Comparison of ENCODE assay signal across 8 cellular contexts in genomic region chr15:32536507-32537172, GRCh38. TPM values are rescaled to one million over a fixed set of nuclear protein-coding genes. Genes with fewer than 3 reads are reported as not detected.
DNase-seq lines count a peak whose midpoint lies in the region; ATAC-seq and TF ChIP-seq lines count a peak whose summit lies in the region.
"Not testable (repeated sequence)": the region's sequence is repeated elsewhere in the genome, so short reads cannot be mapped to it uniquely, and the experiment has no call there.

No MANE protein-coding gene starts in this region.

- not testable (repeated sequence) for H3K9me3 ChIP-seq in MG63; left lung; skeletal muscle satellite cell (replicated peaks; ENCODE audit: low read length); upper lobe of left lung

- H3K27me3 ChIP-seq in MG63; left lung; skeletal muscle satellite cell (ENCODE audit: control insufficient read depth, insufficient read depth, low read length); upper lobe of left lung: not testable (repeated sequence)

- H3K36me3 ChIP-seq in MG63; left lung; skeletal muscle satellite cell (ENCODE audit: insufficient read depth, low read length); upper lobe of left lung: not testable (repeated sequence)

- ATAC-seq in GM18858 (IDR thresholded peaks at IDR 0.05; ENCODE audit: unreplicated experiment): peak; percentile 69
- peak; percentile 98 for ATAC-seq in HG02798 (IDR thresholded peaks at IDR 0.05; ENCODE audit: poor library complexity, unreplicated experiment)
- ATAC-seq in left lung: peak; percentile 99
- peak; percentile 99 to 100 for ATAC-seq in upper lobe of left lung (ENCODE audit: low FRiP score in 2 of 2)

- H3K4me3 ChIP-seq in MG63 (peak overlapping the region; percentile 29), left lung (peak overlapping the region; percentile 37 to 48), skeletal muscle satellite cell (ENCODE audit: low read length) (peak overlapping the region; percentile 69), upper lobe of left lung (peak overlapping the region; percentile 32 to 55 (median 49))

- H3K27ac ChIP-seq in left lung (peak overlapping the region; percentile 81 to 90), upper lobe of left lung (peak overlapping the region; percentile 75 to 88 (median 84))

- TF ChIP-seq CTCF in left lung (IDR thresholded peaks at IDR 0.05); upper lobe of left lung (IDR thresholded peaks at IDR 0.05): not testable (repeated sequence)

- TF ChIP-seq POLR2A in upper lobe of left lung (IDR thresholded peaks at IDR 0.05): peak in 1 of 4 donors; percentile 78

- intact Hi-C loops in left lung (cut with DNase I): not testable (repeated sequence)

- peak overlapping the region; percentile 74 for H3K9ac ChIP-seq in skeletal muscle satellite cell (ENCODE audit: low read depth, low read length)

- DNase-seq in MG63 (peak; percentile 23), ecto neural progenitor cell (ENCODE audit: low spot score) (peak; percentile 45), left lung (peak; percentile 58 to 92), upper lobe of left lung (peak; percentile 46 to 93)
- DNase-seq in activated CD8-positive, alpha-beta memory T cell treated with anti-CD3 and anti-CD28 coated beads, Interleukin-2, amount 50 U/mL, for 24 hours (ENCODE audit: extremely low read depth): peak; percentile 0

- peak overlapping the region; percentile 74 for H3K4me2 ChIP-seq in skeletal muscle satellite cell (ENCODE audit: low read length)

- WGBS in upper lobe of left lung, 2 donors: 0% methylated on average over 12 of the region's 61 CpGs; no CpG with 5 or more reads in 1 of the 2 donors

- not testable (repeated sequence) for H3K4me1 ChIP-seq in left lung; skeletal muscle satellite cell (ENCODE audit: control insufficient read depth, insufficient read depth, low read length); upper lobe of left lung

- TF ChIP-seq EP300 in upper lobe of left lung (IDR thresholded peaks at IDR 0.05): not testable (repeated sequence)

RNA-seq across cellular contexts. Expression of gene GOLGA8N, which starts 56.6 kb away (rescaled TPM):
- 0.63 and 0.69 TPM in 2 replicates for total RNA-seq in MG63 (2014; rRNA removed; shearing (Covaris generic); ENCODE audit: low replicate concordance)
- total RNA-seq in left lung: 1 to 10 TPM; 7.4 to 9.6 TPM
- total RNA-seq in skeletal muscle satellite cell (2012; rRNA removed): 1.3 and 2.6 TPM in 2 replicates
- 10 to 100 TPM in 4 of 6 donors, 1 to 10 TPM in 2; 5.9 to 58.7 (median 14.6) TPM for total RNA-seq in upper lobe of left lung

Comparison
In these comparisons a context has a peak if more than half of its experiments do, and no peak if none do; other contexts are left out.
1. Peak in every context shown above with its lines: DNase-seq, ATAC-seq, H3K4me3 ChIP-seq and H3K27ac ChIP-seq.
2. DNase-seq: peak in every context shown above with its lines; median percentile 75 in left lung; 70 in upper lobe of left lung; 45 in ecto neural progenitor cell; 23 in MG63; 0 in activated CD8-positive, alpha-beta memory T cell treated with anti-CD3 and anti-CD28 coated beads, Interleukin-2, amount 50 U/mL, for 24 hours.